ENCODE assay signal across 8 cellular contexts in genomic region chr11:82557274-82557673, GRCh38.
A peak's percentile ranks its signal among the peaks of the same experiment; 100 is the strongest.
DNase-seq lines count a peak whose midpoint lies in the region; ATAC-seq and TF ChIP-seq lines count a peak whose summit lies in the region.

No MANE protein-coding gene starts in this region.

- ATAC-seq in GM19438 (IDR thresholded peaks at IDR 0.05; ENCODE audit: low read depth, unreplicated experiment) (peak; percentile 99), HG03066 (IDR thresholded peaks at IDR 0.05; ENCODE audit: low read depth, unreplicated experiment) (peak; percentile 89)

- no peak for TF ChIP-seq POLR2A in Peyer's patch (IDR thresholded peaks at IDR 0.05)
- TF ChIP-seq POLR2A in ovary (IDR thresholded peaks at IDR 0.05): no peak

- DNase-seq in GM10266 (ENCODE audit: extremely low spot score) (peak; percentile 9), Peyer's patch (peak in 2 of 3 donors; percentile 22 to 52), coronary artery (ENCODE audit: low spot score) (no peak), ovary (no peak), DMS 273 (lab: John Stamatoyannopoulos, UW; ENCODE audit: unreplicated experiment) (no peak)
- no peak for DNase-seq in stimulated activated CD4-positive, alpha-beta T cell treated with anti-CD3 and anti-CD28 coated beads, Interleukin-4, amount 100 ng/mL, for 4 hours

- H3K4me1 ChIP-seq in Peyer's patch: no peaks in the 10 kb centered on the region
- H3K4me1 ChIP-seq in ovary (ENCODE audit: insufficient read depth): no peaks in the 10 kb centered on the region

- intact Hi-C loops in ovary (cut with DNase I): no loop called here

- H3K36me3 ChIP-seq in Peyer's patch: no peaks in the 10 kb centered on the region
- H3K36me3 ChIP-seq in ovary: no peaks in the 10 kb centered on the region

- no peaks in the 10 kb centered on the region for H3K9me3 ChIP-seq in Peyer's patch
- no peaks in the 10 kb centered on the region for H3K9me3 ChIP-seq in ovary

- no peak for TF ChIP-seq CTCF in GM10266 (IDR thresholded peaks at IDR 0.05; ENCODE audit: control insufficient read depth, insufficient read depth, low read depth, missing control alignments)
- TF ChIP-seq CTCF in Peyer's patch (IDR thresholded peaks at IDR 0.05): no peak
- TF ChIP-seq CTCF in coronary artery (IDR thresholded peaks at IDR 0.05): no peak
- no peak for TF ChIP-seq CTCF in ovary (IDR thresholded peaks at IDR 0.05)

- TF ChIP-seq EP300 in ovary (IDR thresholded peaks at IDR 0.05): no peak

- H3K27ac ChIP-seq in Peyer's patch (no peak overlapping the region), coronary artery (no peak overlapping the region), ovary (no peak overlapping the region)

- 80 to 92% (median 85%) methylated on average over 4 of the region's 4 CpGs for WGBS in ovary, 3 donors

- no peak overlapping the region for H3K4me3 ChIP-seq in Peyer's patch
- no peak overlapping the region for H3K4me3 ChIP-seq in coronary artery
- H3K4me3 ChIP-seq in ovary: no peak overlapping the region

- H3K27me3 ChIP-seq in Peyer's patch (no peaks in the 10 kb centered on the region), ovary (no peaks in the 10 kb centered on the region)

Comparison
In these comparisons a context has a peak if more than half of its experiments do, and no peak if none do; other contexts are left out.
1. DNase-seq: peak in GM10266 (single experiment) and Peyer's patch (2 of 3); none in coronary artery (single experiment), ovary (0 of 5), stimulated activated CD4-positive, alpha-beta T cell treated with anti-CD3 and anti-CD28 coated beads, Interleukin-4, amount 100 ng/mL, for 4 hours (0 of 2) and DMS 273 (single experiment).